In genomic region chr16:80541306-80541694, GRCh38 we compare ENCODE assay signal across 8 cellular contexts. TPM values are rescaled to one million over a fixed set of nuclear protein-coding genes. Genes with fewer than 3 reads are reported as not detected.
DNase-seq lines count a peak whose midpoint lies in the region; ATAC-seq and TF ChIP-seq lines count a peak whose summit lies in the region.

No MANE protein-coding gene starts in this region.

- POLR2A ChIA-PET in AG04449 (lab: Yijun Ruan, JAX), result no interaction called here

- peaks cover 4% of the 10 kb centered on the region for H3K9me3 Mint-ChIP-seq in natural killer cell treated with Interleukin-12 subunit alpha and Interleukin-12 subunit beta and Interleukin-15 and Interleukin-18, amount 100 ng/mL, for 72 hours

- H3K27me3 Mint-ChIP-seq in natural killer cell treated with Interleukin-12 subunit alpha and Interleukin-12 subunit beta and Interleukin-15 and Interleukin-18, amount 100 ng/mL, for 72 hours, result peaks cover 8 to 12% of the 10 kb centered on the region in 2 donors

- H3K4me1 ChIP-seq in effector memory CD4-positive, alpha-beta T cell (ENCODE audit: control insufficient read depth, insufficient read depth, low read length, poor library complexity, severe bottlenecking), result peaks cover 13% of the 10 kb centered on the region

- H3K27ac Mint-ChIP-seq in natural killer cell treated with Interleukin-12 subunit alpha and Interleukin-12 subunit beta and Interleukin-15 and Interleukin-18, amount 100 ng/mL, for 72 hours, result peak overlapping the region; percentile 95 to 96

- TF ChIP-seq CTCF in AG04449 (IDR thresholded peaks at IDR 0.05; ENCODE audit: insufficient read depth, low read length, missing control alignments), result no peak
- no peak for TF ChIP-seq CTCF in LNCaP clone FGC (IDR thresholded peaks at IDR 0.05; ENCODE audit: control insufficient read depth, extremely low read depth, insufficient read depth)

- no peaks in the 10 kb centered on the region for H3K36me3 ChIP-seq in effector memory CD4-positive, alpha-beta T cell (ENCODE audit: control insufficient read depth, insufficient read depth, low read length)

- H3K4me3 ChIP-seq in AG04449 (ENCODE audit: low read depth, low read length) (peak overlapping the region; percentile 83), LNCaP clone FGC (ENCODE audit: low read depth, low read length) (peak overlapping the region; percentile 68)
- peak overlapping the region; percentile 68 for H3K4me3 ChIP-seq in effector memory CD4-positive, alpha-beta T cell (ENCODE audit: insufficient read depth, low read depth, low read length, poor library complexity, severe bottlenecking)

- peaks cover 18 to 32% of the 10 kb centered on the region in 2 donors for H3K4me1 Mint-ChIP-seq in natural killer cell treated with Interleukin-12 subunit alpha and Interleukin-12 subunit beta and Interleukin-15 and Interleukin-18, amount 100 ng/mL, for 72 hours (ENCODE audit: low read depth in 2 of 2)

- H3K27ac ChIP-seq in effector memory CD4-positive, alpha-beta T cell (ENCODE audit: insufficient read depth, low read length, poor library complexity, severe bottlenecking), result peak overlapping the region; percentile 69

- DNase-seq in AG04449 (ENCODE audit: low read depth, low spot score) (no peak), LNCaP clone FGC (ENCODE audit: low read depth) (no peak), ecto neural progenitor cell (ENCODE audit: low spot score) (no peak), NCI-H1092 (lab: John Stamatoyannopoulos, UW) (no peak), amygdala (lab: John Stamatoyannopoulos, UW) (no peak)
- no peak for DNase-seq in effector memory CD4-positive, alpha-beta T cell
- no peak for DNase-seq in natural killer cell treated with Interleukin-12 subunit alpha and Interleukin-12 subunit beta and Interleukin-15 and Interleukin-18, amount 100 ng/mL, for 72 hours (ENCODE audit: low spot score)
- DNase-seq in stimulated activated CD4-positive, alpha-beta T cell treated with anti-CD3 and anti-CD28 coated beads, Interleukin-12 subunit alpha, Interleukin-12 subunit beta, amount 100 ng/mL, for 4 hours, result no peak

- CTCF ChIA-PET in AG04449 (lab: Yijun Ruan, JAX), result interaction anchor here (2.7 kb wide), 1 partner anchor 283 kb away, joined by 11 read pairs; no protein-coding TSS in a partner anchor

- peaks cover 9% of the 10 kb centered on the region for H3K36me3 Mint-ChIP-seq in natural killer cell treated with Interleukin-12 subunit alpha and Interleukin-12 subunit beta and Interleukin-15 and Interleukin-18, amount 100 ng/mL, for 72 hours

- no peak for ATAC-seq in natural killer cell treated with Interleukin-12 subunit alpha and Interleukin-12 subunit beta and Interleukin-15 and Interleukin-18, amount 100 ng/mL, for 72 hours

- H3K9me3 ChIP-seq in effector memory CD4-positive, alpha-beta T cell (ENCODE audit: control insufficient read depth, low read length), result no peaks in the 10 kb centered on the region

- no peaks in the 10 kb centered on the region for H3K27me3 ChIP-seq in effector memory CD4-positive, alpha-beta T cell (replicated peaks; ENCODE audit: control insufficient read depth, insufficient read depth, low read length, poor library complexity, severe bottlenecking)

- peak overlapping the region; percentile 97 for H3K4me3 Mint-ChIP-seq in natural killer cell treated with Interleukin-12 subunit alpha and Interleukin-12 subunit beta and Interleukin-15 and Interleukin-18, amount 100 ng/mL, for 72 hours

RNA-seq across cellular contexts. Expression of gene DYNLRB2, which starts 0.5 kb away (rescaled TPM):
- not detected for total RNA-seq in natural killer cell treated with Interleukin-12 subunit alpha and Interleukin-12 subunit beta and Interleukin-15 and Interleukin-18, amount 100 ng/mL, for 72 hours
